ENCODE assay signal across 8 cellular contexts in genomic region chr16:89687092-89687940, GRCh38. TPM values are rescaled to one million over a fixed set of nuclear protein-coding genes. Genes with fewer than 3 reads are reported as not detected.
DNase-seq lines count a peak whose midpoint lies in the region; ATAC-seq and TF ChIP-seq lines count a peak whose summit lies in the region.

No MANE protein-coding gene starts in this region.

- peaks cover 14% of the 10 kb centered on the region for H3K9me3 Mint-ChIP-seq in Caco-2 (ENCODE audit: unreplicated experiment)
- peaks cover 10% of the 10 kb centered on the region for H3K9me3 Mint-ChIP-seq in nephron

- H3K4me3 ChIP-seq in Caco-2 (ENCODE audit: low read depth, low read length) (peak overlapping the region; percentile 93), esophagus muscularis mucosa (peak overlapping the region; percentile 86 to 99 (median 94))

- peaks cover 9% of the 10 kb centered on the region; the same call in 1 of the 2 replicates for H3K9me3 ChIP-seq in Caco-2
- H3K9me3 ChIP-seq in esophagus muscularis mucosa: no peaks in the 10 kb centered on the region

- no peak for TF ChIP-seq CTCF in Caco-2 (IDR thresholded peaks at IDR 0.05; ENCODE audit: insufficient read depth in 1 of 2, low read depth in 1 of 2, low read length in 1 of 2, severe bottlenecking in 1 of 2, unreplicated experiment in 1 of 2)
- TF ChIP-seq CTCF in esophagus muscularis mucosa (IDR thresholded peaks at IDR 0.05): no peak
- no peak for TF ChIP-seq CTCF in nephron (IDR thresholded peaks at IDR 0.05; ENCODE audit: unreplicated experiment in 3 of 3)

- DNase-seq in Caco-2 (peak; percentile 95), SK-N-DZ (ENCODE audit: low spot score) (peak; percentile 40), esophagus muscularis mucosa (ENCODE audit: extremely low spot score) (no peak), NCI-H446 treated with DMSO at 0.1 percent for 48 hours (lab: John Stamatoyannopoulos, UW) (no peak)
- no peak for DNase-seq in stimulated activated CD4-positive, alpha-beta T cell treated with anti-CD3 and anti-CD28 coated beads, Interleukin-2, amount 100 ng/mL, for 24 hours

- ATAC-seq in GM19025 (IDR thresholded peaks at IDR 0.05; ENCODE audit: low read depth, unreplicated experiment) (peak; percentile 39), HG03135 (IDR thresholded peaks at IDR 0.05; ENCODE audit: unreplicated experiment) (peak; percentile 41)

- TSS peak; percentile 65 for BruUV-seq in Caco-2 (replicated peaks; lab: Mats Ljungman, UMichigan)

- 24% methylated on average over 24 of the region's 42 CpGs for WGBS in esophagus muscularis mucosa

- peaks cover 12% of the 10 kb centered on the region for H3K36me3 ChIP-seq in Caco-2 (ENCODE audit: control insufficient read depth, insufficient read depth, low read length)
- peaks cover 15 to 34% (median 27%) of the 10 kb centered on the region in 4 donors for H3K36me3 ChIP-seq in esophagus muscularis mucosa

- no peak for TF ChIP-seq POLR2A in esophagus muscularis mucosa (IDR thresholded peaks at IDR 0.05; ENCODE audit: low read depth)

- H3K27ac Mint-ChIP-seq in Caco-2 (ENCODE audit: unreplicated experiment): peak overlapping the region; percentile 77
- H3K27ac Mint-ChIP-seq in nephron: peak overlapping the region; percentile 92 to 97 (median 95)

- intact Hi-C loops in Caco-2 (cut with micrococcal nuclease; ENCODE audit: unreplicated experiment): loop anchor here (1.0 to 2.0 kb wide), 2 partner anchors 13 to 29 kb away; no protein-coding TSS in a partner anchor
- intact Hi-C loops in esophagus muscularis mucosa (cut with DNase I): no loop called here

- H3K4me1 Mint-ChIP-seq in Caco-2 (ENCODE audit: low read depth, unreplicated experiment) (peaks cover 6% of the 10 kb centered on the region), nephron (peaks cover 7% of the 10 kb centered on the region)

- H3K4me3 Mint-ChIP-seq in Caco-2 (ENCODE audit: unreplicated experiment): peak overlapping the region; percentile 71
- H3K4me3 Mint-ChIP-seq in nephron: peak overlapping the region; percentile 85 to 91 (median 91)

- no peaks in the 10 kb centered on the region for H3K27me3 ChIP-seq in Caco-2 (replicated peaks; ENCODE audit: control insufficient read depth, insufficient read depth, low read length)
- H3K27me3 ChIP-seq in esophagus muscularis mucosa: no peaks in the 10 kb centered on the region

- POLR2A ChIA-PET in Caco-2 (lab: Charles Lee): interaction anchor here (1.0 to 1.5 kb wide), 3 partner anchors 13 to 33 kb away, joined by 4 to 14 read pairs (median 6); partner anchors contain the start of genes CHMP1A, SPATA33 and VPS9D1

- H3K4me1 ChIP-seq in Caco-2 (peaks cover 10% of the 10 kb centered on the region), esophagus muscularis mucosa (peaks cover 9 to 21% (median 18%) of the 10 kb centered on the region in 4 donors)

- CTCF ChIA-PET in Caco-2 (lab: Charles Lee): interaction anchor here (1.4 to 1.9 kb wide), 2 partner anchors 13 to 88 kb away, joined by 4 to 11 read pairs; partner anchors contain the start of gene SPATA2L

- peak overlapping the region; percentile 83 to 93 (median 88) for H3K27ac ChIP-seq in esophagus muscularis mucosa (replicated peaks in 1 of 4)

- no peaks in the 10 kb centered on the region for H3K27me3 Mint-ChIP-seq in Caco-2 (ENCODE audit: insufficient read depth, unreplicated experiment)
- H3K27me3 Mint-ChIP-seq in nephron (ENCODE audit: low read depth): no peaks in the 10 kb centered on the region

- H3K36me3 Mint-ChIP-seq in Caco-2 (ENCODE audit: insufficient read depth, unreplicated experiment) (peaks cover 72% of the 10 kb centered on the region), nephron (ENCODE audit: low read depth) (peaks cover 55% of the 10 kb centered on the region)

- TF ChIP-seq EP300 in esophagus muscularis mucosa (IDR thresholded peaks at IDR 0.05): no peak

RNA-seq across cellular contexts. Expression of gene CDK10, which starts 0.8 kb away (rescaled TPM):
- 135 and 140 TPM in 2 replicates for total RNA-seq in Caco-2 (2022)
- polyA plus RNA-seq in SK-N-DZ (2014; cell fraction: cytosol; rRNA removed): 101 and 107 TPM in 2 replicates
- 895 and 969 TPM in 2 replicates for polyA plus RNA-seq in SK-N-DZ (2014; cell fraction: nucleus; rRNA removed)
- total RNA-seq in esophagus muscularis mucosa: 10 to 100 TPM; 20.8 to 45.1 (median 25.7) TPM

RNA-seq across cellular contexts. Expression of gene SPATA2L, which starts 14.2 kb away (rescaled TPM):
- total RNA-seq in Caco-2 (2022): 16.4 and 18.5 TPM in 2 replicates
- polyA plus RNA-seq in SK-N-DZ (2014; cell fraction: cytosol; rRNA removed): 12.8 and 13.3 TPM in 2 replicates
- 7.8 and 12.7 TPM in 2 replicates for polyA plus RNA-seq in SK-N-DZ (2014; cell fraction: nucleus; rRNA removed)
- 10 to 100 TPM; 10.8 to 32.0 (median 21.9) TPM for total RNA-seq in esophagus muscularis mucosa

RNA-seq across cellular contexts. Expression of gene SPATA33, which starts 29.7 kb away (rescaled TPM):
- 19.7 and 29.1 TPM in 2 replicates for total RNA-seq in Caco-2 (2022)
- 14.5 and 21.9 TPM in 2 replicates for polyA plus RNA-seq in SK-N-DZ (2014; cell fraction: cytosol; rRNA removed)
- 18.1 and 19.8 TPM in 2 replicates for polyA plus RNA-seq in SK-N-DZ (2014; cell fraction: nucleus; rRNA removed)
- total RNA-seq in esophagus muscularis mucosa: 1 to 10 TPM; 2.2 to 4.9 (median 3.6) TPM

RNA-seq across cellular contexts. Expression of gene CHMP1A, which starts 29.8 kb away (rescaled TPM):
- total RNA-seq in Caco-2 (2022) (150 and 159 TPM in 2 replicates), esophagus muscularis mucosa (100 to 1,000 TPM in 1 of 4 donors, 10 to 100 TPM in 3; 71.8 to 117 (median 87.8) TPM)
- 119 and 120 TPM in 2 replicates for polyA plus RNA-seq in SK-N-DZ (2014; cell fraction: cytosol; rRNA removed)
- 140 and 162 TPM in 2 replicates for polyA plus RNA-seq in SK-N-DZ (2014; cell fraction: nucleus; rRNA removed)

RNA-seq across cellular contexts. Expression of gene VPS9D1, which starts 33.4 kb away (rescaled TPM):
- total RNA-seq in Caco-2 (2022) (6.1 and 6.3 TPM in 2 replicates), esophagus muscularis mucosa (10 to 100 TPM in 1 of 4 donors, 1 to 10 TPM in 3; 4.6 to 10.2 (median 7.1) TPM)
- polyA plus RNA-seq in SK-N-DZ (2014; cell fraction: cytosol; rRNA removed): 5.7 and 8.8 TPM in 2 replicates
- 26.0 and 40.7 TPM in 2 replicates for polyA plus RNA-seq in SK-N-DZ (2014; cell fraction: nucleus; rRNA removed)

Comparison
In these comparisons a context has a peak if more than half of its experiments do, and no peak if none do; other contexts are left out.
1. DNase-seq: peak in Caco-2 (2 of 2) and SK-N-DZ (single experiment); none in esophagus muscularis mucosa (single experiment), NCI-H446 treated with DMSO at 0.1 percent for 48 hours (single experiment) and stimulated activated CD4-positive, alpha-beta T cell treated with anti-CD3 and anti-CD28 coated beads, Interleukin-2, amount 100 ng/mL, for 24 hours (0 of 2).